ENCODE assay signal across 1 cellular context in the genomic region with DNA sequence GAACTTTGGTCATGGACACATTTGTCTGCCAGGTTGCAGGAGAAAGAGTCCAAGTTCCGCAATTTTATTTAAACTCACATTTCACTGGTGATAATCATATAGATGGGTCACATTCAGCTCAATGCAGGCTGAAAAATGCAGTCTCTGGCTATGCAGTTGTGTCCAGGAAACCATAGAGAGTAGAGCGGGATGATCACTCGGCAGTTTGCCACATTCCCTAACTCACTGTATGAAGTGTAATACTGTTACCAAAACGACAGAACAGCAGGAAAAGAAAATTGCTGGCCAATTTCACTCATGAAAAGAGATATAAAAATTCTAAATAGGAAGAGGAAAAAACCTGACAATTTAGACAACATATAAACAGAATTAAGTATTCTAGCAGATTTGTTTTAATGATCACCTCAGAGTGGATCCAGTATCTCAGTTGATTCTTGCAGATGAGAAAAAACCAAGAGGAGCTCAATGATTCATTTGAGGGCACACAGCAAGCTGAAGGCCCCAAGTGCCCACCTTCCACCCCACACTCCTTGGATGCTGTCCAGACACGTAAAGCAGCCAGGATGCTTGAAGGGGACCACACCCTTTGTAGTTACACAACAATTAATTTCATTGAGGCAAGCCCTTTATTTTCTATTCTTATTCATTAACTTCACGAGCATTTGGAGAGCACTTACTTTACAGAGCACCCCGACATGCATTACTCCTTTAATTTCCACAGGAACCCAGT.
TF ChIP-seq lines count a peak whose summit lies in the region.

No MANE protein-coding gene starts in this region.

TF ChIP-seq in IMR-90, 13 proteins besides CTCF, POLR2A, EP300 and RAD21:
- no peak for TF ChIP-seq BHLHE40 (IDR thresholded peaks at IDR 0.05; ENCODE audit: low read depth, low read length)
- TF ChIP-seq RCOR1 (IDR thresholded peaks at IDR 0.05; ENCODE audit: insufficient replicate concordance, low read length) = no peak
- TF ChIP-seq CHD1 (IDR thresholded peaks at IDR 0.05; ENCODE audit: low read depth, low read length) = no peak
- TF ChIP-seq MXI1 (IDR thresholded peaks at IDR 0.05; ENCODE audit: borderline replicate concordance, low read depth, low read length) = no peak
- no peak for TF ChIP-seq FOS (IDR thresholded peaks at IDR 0.05; ENCODE audit: low read depth, low read length)
- TF ChIP-seq MAFK (IDR thresholded peaks at IDR 0.05; ENCODE audit: low read depth, low read length) = no peak
- no peak for TF ChIP-seq CEBPB (IDR thresholded peaks at IDR 0.05; ENCODE audit: low read depth, low read length)
- no peak for TF ChIP-seq MAZ (IDR thresholded peaks at IDR 0.05; ENCODE audit: borderline replicate concordance, low read depth, low read length)
- TF ChIP-seq NFE2L2 (IDR thresholded peaks at IDR 0.05; ENCODE audit: low read depth, low read length) = no peak
- TF ChIP-seq ELK1 (IDR thresholded peaks at IDR 0.05; ENCODE audit: borderline replicate concordance, low read depth, low read length) = no peak
- TF ChIP-seq, protein P1, sequence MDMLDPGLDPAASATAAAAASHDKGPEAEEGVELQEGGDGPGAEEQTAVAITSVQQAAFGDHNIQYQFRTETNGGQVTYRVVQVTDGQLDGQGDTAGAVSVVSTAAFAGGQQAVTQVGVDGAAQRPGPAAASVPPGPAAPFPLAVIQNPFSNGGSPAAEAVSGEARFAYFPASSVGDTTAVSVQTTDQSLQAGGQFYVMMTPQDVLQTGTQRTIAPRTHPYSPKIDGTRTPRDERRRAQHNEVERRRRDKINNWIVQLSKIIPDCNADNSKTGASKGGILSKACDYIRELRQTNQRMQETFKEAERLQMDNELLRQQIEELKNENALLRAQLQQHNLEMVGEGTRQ (IDR thresholded peaks at IDR 0.05; ENCODE audit: low read depth, low read length) = no peak
- TF ChIP-seq SMC3 (IDR thresholded peaks at IDR 0.05; ENCODE audit: low read depth, low read length) = no peak
- no peak for TF ChIP-seq RFX5 (IDR thresholded peaks at IDR 0.05; ENCODE audit: low read depth, low read length)
